Comparison of ENCODE assay signal across 1 cellular context in the genomic region with DNA sequence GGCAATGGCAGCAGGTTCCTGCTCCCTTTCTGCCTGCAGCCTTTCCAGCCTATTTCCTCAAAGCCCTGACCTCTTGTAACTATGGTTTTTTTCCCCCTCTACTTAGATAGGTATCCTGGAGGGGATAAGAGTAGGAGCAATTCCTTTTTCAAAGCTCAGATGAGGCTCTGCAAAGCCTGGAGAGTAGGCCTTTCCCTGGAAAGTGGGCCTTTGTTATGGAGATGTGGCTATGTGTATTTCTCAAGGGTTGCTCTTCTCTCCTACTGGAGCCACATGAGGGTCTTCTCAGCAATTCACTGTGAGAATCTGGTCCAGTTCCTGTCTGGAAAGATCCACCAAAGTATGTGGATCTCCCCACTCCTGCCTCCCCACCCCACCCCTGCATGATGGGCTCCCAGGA.
TF ChIP-seq lines count a peak whose summit lies in the region.

No MANE protein-coding gene starts in this region.

TF ChIP-seq in GM23338, 12 proteins besides CTCF, POLR2A, EP300 and RAD21 (continued from another document):
- TF ChIP-seq, protein P1, sequence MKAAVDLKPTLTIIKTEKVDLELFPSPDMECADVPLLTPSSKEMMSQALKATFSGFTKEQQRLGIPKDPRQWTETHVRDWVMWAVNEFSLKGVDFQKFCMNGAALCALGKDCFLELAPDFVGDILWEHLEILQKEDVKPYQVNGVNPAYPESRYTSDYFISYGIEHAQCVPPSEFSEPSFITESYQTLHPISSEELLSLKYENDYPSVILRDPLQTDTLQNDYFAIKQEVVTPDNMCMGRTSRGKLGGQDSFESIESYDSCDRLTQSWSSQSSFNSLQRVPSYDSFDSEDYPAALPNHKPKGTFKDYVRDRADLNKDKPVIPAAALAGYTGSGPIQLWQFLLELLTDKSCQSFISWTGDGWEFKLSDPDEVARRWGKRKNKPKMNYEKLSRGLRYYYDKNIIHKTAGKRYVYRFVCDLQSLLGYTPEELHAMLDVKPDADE (IDR thresholded peaks at IDR 0.05) = no peak
